ENCODE assay signal across 21 cellular contexts in the genomic region with DNA sequence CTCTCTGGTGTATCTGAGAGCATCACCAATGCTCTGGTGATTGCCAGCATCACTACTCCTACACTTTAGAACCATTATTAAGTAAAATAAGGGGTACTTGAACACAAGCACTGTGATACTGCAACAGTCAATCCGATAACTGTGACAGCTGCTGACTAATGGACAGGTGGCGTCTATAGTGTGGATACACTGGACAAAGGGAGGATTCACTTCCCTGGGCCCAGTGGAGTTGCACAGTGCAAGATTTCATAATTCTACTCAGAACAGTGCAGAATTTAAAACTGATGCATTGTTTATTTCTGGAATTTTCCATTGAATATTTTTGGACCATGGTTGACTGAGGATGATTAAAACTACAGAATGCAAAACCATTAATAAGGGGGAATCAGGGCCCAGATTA.
"Had no signal": no experiment of that assay in that cellular context is flagged by ENCODE, and none has a peak within 500 bp of the region (broad histone marks: within the 10 kb centered on the region; RNA-seq: fewer than 3 reads in every experiment).

No MANE protein-coding gene starts in this region.

- ATAC-seq: foreskin keratinocyte, right cardiac atrium had no signal

- H3K27ac Mint-ChIP-seq: activated naive CD4-positive, alpha-beta T cell treated with anti-CD3 and anti-CD28 coated beads, Interleukin-2, amount 50 U/mL, for 24 hours; stimulated activated naive CD8-positive, alpha-beta T cell treated with anti-CD3 and anti-CD28 coated beads, Interleukin-15, Interleukin-2, amounts not matched to agents 100 ng/mL and 50 ng/mL, for 24 hours had no signal

- H3K27ac ChIP-seq: ascending aorta, foreskin keratinocyte, parathyroid adenoma, skin epidermis, testis, upper lobe of left lung had no signal

- H3K36me3 ChIP-seq: ascending aorta, upper lobe of left lung had no signal

- H3K9me3 Mint-ChIP-seq: activated naive CD4-positive, alpha-beta T cell treated with anti-CD3 and anti-CD28 coated beads, Interleukin-2, amount 50 U/mL, for 24 hours; central memory CD8-positive, alpha-beta T cell; stimulated activated naive CD8-positive, alpha-beta T cell treated with anti-CD3 and anti-CD28 coated beads, Interleukin-15, Interleukin-2, amounts not matched to agents 100 ng/mL and 50 ng/mL, for 24 hours had no signal

- H3K4me1 Mint-ChIP-seq: activated naive CD4-positive, alpha-beta T cell treated with anti-CD3 and anti-CD28 coated beads, Interleukin-2, amount 50 U/mL, for 24 hours; central memory CD8-positive, alpha-beta T cell had no signal

- H3K27me3 ChIP-seq: ascending aorta, testis, upper lobe of left lung had no signal

- H3K4me3 ChIP-seq: ascending aorta, skin epidermis, testis, upper lobe of left lung had no signal

- H3K4me3 Mint-ChIP-seq: activated naive CD4-positive, alpha-beta T cell treated with anti-CD3 and anti-CD28 coated beads, Interleukin-2, amount 50 U/mL, for 24 hours; central memory CD8-positive, alpha-beta T cell; stimulated activated naive CD8-positive, alpha-beta T cell treated with anti-CD3 and anti-CD28 coated beads, Interleukin-15, Interleukin-2, amounts not matched to agents 100 ng/mL and 50 ng/mL, for 24 hours had no signal

- H3K36me3 Mint-ChIP-seq: activated naive CD4-positive, alpha-beta T cell treated with anti-CD3 and anti-CD28 coated beads, Interleukin-2, amount 50 U/mL, for 24 hours had no signal

- H3K4me1 ChIP-seq: ascending aorta, foreskin keratinocyte, parathyroid adenoma, testis, upper lobe of left lung had no signal

- H3K9me3 ChIP-seq: ascending aorta, testis, upper lobe of left lung had no signal

- DNase-seq: activated CD4-positive, alpha-beta T cell treated with anti-CD3 and anti-CD28 coated beads for 1 hour; activated CD4-positive, alpha-beta T cell treated with anti-CD3 and anti-CD28 coated beads, Interleukin-2, amount 50 U/mL, for 1 hour; activated gamma-delta T cell treated with Interleukin-2 at 50 U/mL for 16 hours; activated T-cell treated with anti-CD3 and anti-CD28 coated beads, Interleukin-2, amount 50 U/mL, for 1 hour; effector memory CD4-positive, alpha-beta T cell; foreskin keratinocyte; kidney glomerular epithelial cell; left ventricle myocardium superior; midbrain; nucleus accumbens; right cardiac atrium; stimulated activated CD4-positive, alpha-beta T cell treated with anti-CD3 and anti-CD28 coated beads, Interleukin-1b, Interleukin-23, amount 100 ng/mL, for 48 hours; T-helper 9 cell; upper lobe of left lung had no signal
